Comparison of ENCODE assay signal across 24 cellular contexts in the genomic region with DNA sequence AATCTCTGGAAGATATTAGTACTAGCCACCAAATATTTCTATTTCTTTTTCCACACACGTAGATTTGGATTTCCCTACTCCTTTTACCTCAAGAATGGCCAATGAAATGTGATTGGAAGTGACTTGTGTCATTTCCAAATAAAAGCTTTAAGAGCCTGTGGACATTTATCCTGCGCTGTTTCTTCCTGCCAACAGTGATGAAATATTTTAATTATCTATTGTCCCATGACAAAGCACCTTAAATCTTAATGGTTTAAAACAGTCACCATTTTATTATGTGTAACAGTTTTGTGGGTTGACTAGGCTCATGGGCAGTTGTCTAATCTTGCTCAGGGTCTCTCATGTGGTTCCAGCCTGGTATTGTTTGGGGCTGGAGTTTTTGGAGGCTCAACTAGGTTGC. TPM values are rescaled to one million over a fixed set of nuclear protein-coding genes. Genes with fewer than 3 reads are reported as not detected.
DNase-seq lines count a peak whose midpoint lies in the region; ATAC-seq and TF ChIP-seq lines count a peak whose summit lies in the region.
"Had no signal": no experiment of that assay in that cellular context is flagged by ENCODE, and none has a peak within 500 bp of the region (broad histone marks: within the 10 kb centered on the region; RNA-seq: fewer than 3 reads in every experiment).

No MANE protein-coding gene starts in this region.

- POLR2A ChIA-PET in CD8-positive, alpha-beta memory T cell (lab: Charles Lee), result no interaction called here
- POLR2A ChIA-PET in PC-3 (lab: Charles Lee; ENCODE audit: unreplicated experiment), result no interaction called here
- POLR2A ChIA-PET in T-cell (lab: Charles Lee), result no interaction called here

- no peak for ATAC-seq in PC-3
- no peak for ATAC-seq in T-cell (replicated peaks in 1 of 4)
- ATAC-seq in body of pancreas, result no peak
- ATAC-seq: CD8-positive, alpha-beta T cell; HCT116; HepG2; SK-N-SH treated with all-trans-retinoic acid at 6 μM for 48 hours had no signal

- no peaks in the 10 kb centered on the region for H4K20me1 ChIP-seq in PC-3 (ENCODE audit: low read length)

- TF ChIP-seq CTCF in brain (conservative IDR thresholded peaks at IDR 0.05) (no peak), nephron (IDR thresholded peaks at IDR 0.05; ENCODE audit: unreplicated experiment in 3 of 3) (no peak), PC-3 (conservative IDR thresholded peaks at IDR 0.05; ENCODE audit: low read depth, low read length) (no peak), body of pancreas (IDR thresholded peaks at IDR 0.05) (no peak)

- peaks cover 23% of the 10 kb centered on the region for H3K79me2 ChIP-seq in PC-3 (ENCODE audit: low read length)

- no peak overlapping the region for H3K9ac ChIP-seq in PC-3 (ENCODE audit: low read length)
- H3K9ac ChIP-seq: BLaER1 had no signal

- intact Hi-C loops in PC-3 (cut with micrococcal nuclease), result no loop called here
- intact Hi-C loops in body of pancreas (cut with DNase I), result no loop called here

- no TSS peak for BruUV-seq in PC-3 (replicated peaks; lab: Mats Ljungman, UMichigan)

- peaks cover 14% of the 10 kb centered on the region for H3K4me1 ChIP-seq in CD8-positive, alpha-beta memory T cell (ENCODE audit: insufficient read depth, low read length)
- H3K4me1 ChIP-seq in PC-3 (ENCODE audit: insufficient read depth, low read length) (peaks cover 7% of the 10 kb centered on the region; the same call in 1 of the 2 replicates), body of pancreas (no peaks in the 10 kb centered on the region)

- peak; percentile 8 for DNase-seq in A172 (ENCODE audit: low spot score)
- no peak for DNase-seq in CD8-positive, alpha-beta memory T cell
- no peak for DNase-seq in PC-3
- DNase-seq in T-cell, result no peak
- no peak for DNase-seq in body of pancreas
- DNase-seq in stimulated activated CD4-positive, alpha-beta T cell treated with anti-CD3 and anti-CD28 coated beads, Interleukin-4, amount 100 ng/mL, for 1 hour, result no peak
- DNase-seq: CD8-positive, alpha-beta T cell; DMS 273 treated with DMSO at 0.1 percent for 48 hours; DMS79; EL; GDM1; KBM-7; MM.1S; NCI-H2029; NCI-H446; NCI-H524 treated with DMSO at 0.1 percent for 48 hours; NCI-H774; SJCRH30 had no signal

- TF ChIP-seq POLR2A in body of pancreas (IDR thresholded peaks at IDR 0.05), result no peak

- peak overlapping the region in 1 of 7 donors; percentile 58 for H3K4me3 Mint-ChIP-seq in CD8-positive, alpha-beta memory T cell
- peak overlapping the region in 3 of 5 experiments; percentile 61 to 96 (median 78) for H3K4me3 Mint-ChIP-seq in brain
- peak overlapping the region; percentile 17 to 51 (median 48) for H3K4me3 Mint-ChIP-seq in nephron
- no peak overlapping the region for H3K4me3 Mint-ChIP-seq in T-cell
- H3K4me3 Mint-ChIP-seq: CD8-positive, alpha-beta T cell had no signal

- H3K9me3 ChIP-seq in CD8-positive, alpha-beta memory T cell (ENCODE audit: low read length), result no peaks in the 10 kb centered on the region
- H3K9me3 ChIP-seq in PC-3 (ENCODE audit: low read length) (no peaks in the 10 kb centered on the region), body of pancreas (no peaks in the 10 kb centered on the region)
- H3K9me3 ChIP-seq: BLaER1, SJCRH30 had no signal

- peak overlapping the region in 5 of 8 donors; percentile 9 to 98 (median 23) for H3K27ac Mint-ChIP-seq in CD8-positive, alpha-beta memory T cell
- H3K27ac Mint-ChIP-seq in brain, result peak overlapping the region in 1 of 5 experiments; percentile 28
- no peak overlapping the region for H3K27ac Mint-ChIP-seq in nephron
- H3K27ac Mint-ChIP-seq in T-cell, result peak overlapping the region in 1 of 2 donors; percentile 11

- no peaks in the 10 kb centered on the region for H3K27me3 ChIP-seq in CD8-positive, alpha-beta memory T cell (ENCODE audit: insufficient read depth, low read length, poor library complexity, severe bottlenecking)
- H3K27me3 ChIP-seq in PC-3 (ENCODE audit: low read length) (no peaks in the 10 kb centered on the region), body of pancreas (no peaks in the 10 kb centered on the region)
- H3K27me3 ChIP-seq: BLaER1, SJCRH30 had no signal

- WGBS in body of pancreas, 2 donors, result 92 to 95% methylated on average over 2 of the region's 2 CpGs

- H3K27me3 Mint-ChIP-seq in CD8-positive, alpha-beta memory T cell, result peaks cover 0 to 3% of the 10 kb centered on the region in 2 donors
- H3K27me3 Mint-ChIP-seq in brain, result peaks cover 7% of the 10 kb centered on the region
- no peaks in the 10 kb centered on the region for H3K27me3 Mint-ChIP-seq in nephron (ENCODE audit: low read depth)
- no peaks in the 10 kb centered on the region for H3K27me3 Mint-ChIP-seq in T-cell

- no peak overlapping the region for H3K4me3 ChIP-seq in CD8-positive, alpha-beta memory T cell (ENCODE audit: low read length)
- H3K4me3 ChIP-seq in PC-3 (ENCODE audit: low read length) (no peak overlapping the region), body of pancreas (no peak overlapping the region)
- H3K4me3 ChIP-seq: BLaER1, SJCRH30 had no signal

- peaks cover 16 to 22% (median 18%) of the 10 kb centered on the region in 3 donors for H3K4me1 Mint-ChIP-seq in CD8-positive, alpha-beta memory T cell
- H3K4me1 Mint-ChIP-seq in brain (peaks cover 26% of the 10 kb centered on the region), nephron (peaks cover 9% of the 10 kb centered on the region), T-cell (peaks cover 15 to 28% (median 16%) of the 10 kb centered on the region in 3 donors)

- no peaks in the 10 kb centered on the region for H3K9me3 Mint-ChIP-seq in CD8-positive, alpha-beta memory T cell
- no peaks in the 10 kb centered on the region for H3K9me3 Mint-ChIP-seq in brain
- H3K9me3 Mint-ChIP-seq in nephron, result no peaks in the 10 kb centered on the region
- H3K9me3 Mint-ChIP-seq in T-cell, result no peaks in the 10 kb centered on the region
- H3K9me3 Mint-ChIP-seq: CD8-positive, alpha-beta T cell had no signal

- no peaks in the 10 kb centered on the region for H3K36me3 ChIP-seq in CD8-positive, alpha-beta memory T cell (ENCODE audit: insufficient read depth, low read length)
- no peaks in the 10 kb centered on the region for H3K36me3 ChIP-seq in PC-3 (ENCODE audit: low read depth, low read length)
- no peaks in the 10 kb centered on the region for H3K36me3 ChIP-seq in body of pancreas (replicated peaks in 1 of 2; ENCODE audit: insufficient read depth in 1 of 2, low read depth in 2 of 2)
- H3K36me3 ChIP-seq: BLaER1, SJCRH30 had no signal

- no peaks in the 10 kb centered on the region for H3K9me2 ChIP-seq in PC-3 (replicated peaks; ENCODE audit: low read length)

- CTCF ChIA-PET in CD8-positive, alpha-beta memory T cell (lab: Charles Lee), result no interaction called here
- CTCF ChIA-PET in PC-3 (lab: Charles Lee) (no interaction called here), T-cell (lab: Charles Lee) (no interaction called here)

- no peak overlapping the region for H3K27ac ChIP-seq in CD8-positive, alpha-beta memory T cell (ENCODE audit: low read depth, low read length)
- no peak overlapping the region for H3K27ac ChIP-seq in PC-3 (ENCODE audit: low read length)
- H3K27ac ChIP-seq in body of pancreas, result no peak overlapping the region
- H3K27ac ChIP-seq: BLaER1, SJCRH30 had no signal

- H3K4me2 ChIP-seq in PC-3 (ENCODE audit: low read length), result no peak overlapping the region
- H3K4me2 ChIP-seq: BLaER1 had no signal

- no peak overlapping the region for H2AFZ ChIP-seq in PC-3 (ENCODE audit: low read length)

- no peaks in the 10 kb centered on the region for H3F3A ChIP-seq in PC-3 (ENCODE audit: low read length, unreplicated experiment)

- H3K36me3 Mint-ChIP-seq in CD8-positive, alpha-beta memory T cell, result peaks cover 0 to 8% (median 1%) of the 10 kb centered on the region in 3 donors
- H3K36me3 Mint-ChIP-seq in brain (peaks cover under 1% of the 10 kb centered on the region), nephron (ENCODE audit: low read depth) (no peaks in the 10 kb centered on the region), T-cell (peaks cover 6% of the 10 kb centered on the region)

RNA-seq across cellular contexts. Expression of gene PGRMC2, which starts 3.5 kb away (rescaled TPM):
- 35.6 and 44.0 TPM in 2 replicates for total RNA-seq in A172 (2014; rRNA removed; shearing (Covaris generic))
- 10 to 100 TPM; 36.9 to 40.5 TPM for total RNA-seq in CD8-positive, alpha-beta memory T cell
- polyA plus RNA-seq in CD8-positive, alpha-beta memory T cell, result 23.6 TPM
- 35.9 TPM for polyA plus RNA-seq in brain (ENCODE audit: insufficient read depth, low read depth, low replicate concordance)
- 11.4 and 16.8 TPM in 2 replicates for total RNA-seq in PC-3 (2014; rRNA removed)
- 10 to 100 TPM; 29.5 to 64.2 (median 35.4) TPM for total RNA-seq in T-cell
- total RNA-seq in body of pancreas, result 10 to 100 TPM; 14.8 to 20.2 TPM

Comparison
In these comparisons a context has a peak if more than half of its experiments do, and no peak if none do; other contexts are left out.
1. H3K27ac Mint-ChIP-seq: peak in CD8-positive, alpha-beta memory T cell (5 of 8); none in nephron (0 of 3).
2. H3K4me3 Mint-ChIP-seq: peak in brain (3 of 5) and nephron (3 of 3); none in T-cell (0 of 3).